In the genomic region with DNA sequence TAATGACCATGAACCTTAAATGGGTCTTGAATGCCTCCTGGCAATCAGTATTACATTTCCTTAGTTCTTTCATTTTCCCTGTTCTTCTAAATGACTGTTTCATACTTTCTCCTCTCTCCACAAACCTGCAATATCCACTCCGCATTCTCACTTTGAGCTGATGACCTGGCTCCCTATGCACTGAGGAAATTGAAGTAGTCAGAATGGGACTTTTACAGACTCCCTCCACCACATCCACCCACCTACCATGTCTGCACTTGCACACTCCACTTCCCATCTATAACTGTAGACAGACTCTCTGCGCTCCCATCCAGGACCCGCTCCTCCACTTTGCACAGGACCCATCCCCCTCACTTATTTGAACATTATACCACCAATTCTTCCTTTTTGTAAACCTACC, we compare ENCODE assay signal across 13 cellular contexts. TPM values are rescaled to one million over a fixed set of nuclear protein-coding genes. Genes with fewer than 3 reads are reported as not detected.
DNase-seq lines count a peak whose midpoint lies in the region; ATAC-seq and TF ChIP-seq lines count a peak whose summit lies in the region.
"Had no signal": no experiment of that assay in that cellular context is flagged by ENCODE, and none has a peak within 500 bp of the region (broad histone marks: within the 10 kb centered on the region; RNA-seq: fewer than 3 reads in every experiment).

No MANE protein-coding gene starts in this region.

- H3K27me3 Mint-ChIP-seq in activated CD4-positive, alpha-beta T cell treated with anti-CD3 and anti-CD28 coated beads, Interleukin-2, amount 10 ng/mL, durations not matched to agents 7 days and 5 days: no peaks in the 10 kb centered on the region
- no peaks in the 10 kb centered on the region for H3K27me3 Mint-ChIP-seq in natural killer cell treated with Interleukin-12 subunit alpha and Interleukin-12 subunit beta and Interleukin-15 and Interleukin-18, amount 100 ng/mL, for 72 hours
- H3K27me3 Mint-ChIP-seq in natural killer cell (ENCODE audit: low read depth in 2 of 2) (no peaks in the 10 kb centered on the region), immature natural killer cell (ENCODE audit: low read depth in 3 of 3) (peaks cover 2 to 13% (median 6%) of the 10 kb centered on the region in 3 donors)
- H3K27me3 Mint-ChIP-seq: CD8-positive, alpha-beta memory T cell had no signal

- H3K4me1 Mint-ChIP-seq in activated CD4-positive, alpha-beta T cell treated with anti-CD3 and anti-CD28 coated beads, Interleukin-2, amount 10 ng/mL, durations not matched to agents 7 days and 5 days: peaks cover 81% of the 10 kb centered on the region
- peaks cover 81 to 87% of the 10 kb centered on the region in 2 donors for H3K4me1 Mint-ChIP-seq in natural killer cell treated with Interleukin-12 subunit alpha and Interleukin-12 subunit beta and Interleukin-15 and Interleukin-18, amount 100 ng/mL, for 72 hours (ENCODE audit: low read depth in 2 of 2)
- H3K4me1 Mint-ChIP-seq in natural killer cell (peaks cover 85 to 86% of the 10 kb centered on the region in 2 donors), immature natural killer cell (peaks cover 70 to 92% of the 10 kb centered on the region in 2 donors)

- H3K9me3 Mint-ChIP-seq in activated CD4-positive, alpha-beta T cell treated with anti-CD3 and anti-CD28 coated beads, Interleukin-2, amount 10 ng/mL, durations not matched to agents 7 days and 5 days: peaks cover 32% of the 10 kb centered on the region
- peaks cover 12% of the 10 kb centered on the region for H3K9me3 Mint-ChIP-seq in natural killer cell treated with Interleukin-12 subunit alpha and Interleukin-12 subunit beta and Interleukin-15 and Interleukin-18, amount 100 ng/mL, for 72 hours
- H3K9me3 Mint-ChIP-seq in natural killer cell (no peaks in the 10 kb centered on the region), immature natural killer cell (no peaks in the 10 kb centered on the region)

- peak overlapping the region; percentile 54 for H3K27ac Mint-ChIP-seq in activated CD4-positive, alpha-beta T cell treated with anti-CD3 and anti-CD28 coated beads, Interleukin-2, amount 10 ng/mL, durations not matched to agents 7 days and 5 days
- peak overlapping the region; percentile 98 for H3K27ac Mint-ChIP-seq in natural killer cell treated with Interleukin-12 subunit alpha and Interleukin-12 subunit beta and Interleukin-15 and Interleukin-18, amount 100 ng/mL, for 72 hours
- H3K27ac Mint-ChIP-seq in natural killer cell: no peak overlapping the region
- H3K27ac Mint-ChIP-seq in immature natural killer cell: peak overlapping the region in 5 of 6 donors; percentile 24 to 93 (median 53)
- H3K27ac Mint-ChIP-seq: H9 had no signal

- CTCF ChIA-PET in activated CD4-positive, alpha-beta T cell treated with anti-CD3 and anti-CD28 coated beads, Interleukin-2, amount 10 ng/mL, durations not matched to agents 7 days and 5 days (lab: Charles Lee): interaction anchor here (1.2 to 1.5 kb wide), 3 partner anchors 13 to 29 kb away, joined by 3 to 6 read pairs (median 4); no protein-coding TSS in a partner anchor

- intact Hi-C loops in natural killer cell (cut with micrococcal nuclease): no loop called here

- ATAC-seq in natural killer cell treated with Interleukin-12 subunit alpha and Interleukin-12 subunit beta and Interleukin-15 and Interleukin-18, amount 100 ng/mL, for 72 hours: peak; percentile 55 to 57
- no peak for ATAC-seq in natural killer cell

- H3K4me3 Mint-ChIP-seq in activated CD4-positive, alpha-beta T cell treated with anti-CD3 and anti-CD28 coated beads, Interleukin-2, amount 10 ng/mL, durations not matched to agents 7 days and 5 days: no peak overlapping the region
- H3K4me3 Mint-ChIP-seq in natural killer cell treated with Interleukin-12 subunit alpha and Interleukin-12 subunit beta and Interleukin-15 and Interleukin-18, amount 100 ng/mL, for 72 hours: peak overlapping the region; percentile 49
- H3K4me3 Mint-ChIP-seq in natural killer cell: no peak overlapping the region
- no peak overlapping the region for H3K4me3 Mint-ChIP-seq in immature natural killer cell
- H3K4me3 Mint-ChIP-seq: CD8-positive, alpha-beta memory T cell; H9 had no signal

- POLR2A ChIA-PET in activated CD4-positive, alpha-beta T cell treated with anti-CD3 and anti-CD28 coated beads, Interleukin-2, amount 10 ng/mL, durations not matched to agents 7 days and 5 days (lab: Charles Lee): interaction anchor here (0.6 kb wide), 1 partner anchor 576 kb away, joined by 4 read pairs; no protein-coding TSS in a partner anchor

- H3K36me3 Mint-ChIP-seq in activated CD4-positive, alpha-beta T cell treated with anti-CD3 and anti-CD28 coated beads, Interleukin-2, amount 10 ng/mL, durations not matched to agents 7 days and 5 days (ENCODE audit: low read depth): peaks cover 54% of the 10 kb centered on the region
- H3K36me3 Mint-ChIP-seq in natural killer cell treated with Interleukin-12 subunit alpha and Interleukin-12 subunit beta and Interleukin-15 and Interleukin-18, amount 100 ng/mL, for 72 hours: peaks cover 11% of the 10 kb centered on the region
- no peaks in the 10 kb centered on the region for H3K36me3 Mint-ChIP-seq in natural killer cell
- no peaks in the 10 kb centered on the region for H3K36me3 Mint-ChIP-seq in immature natural killer cell

- no peak for DNase-seq in activated CD4-positive, alpha-beta T cell treated with anti-CD3 and anti-CD28 coated beads, Interleukin-2, amount 10 ng/mL, durations not matched to agents 7 days and 5 days
- no peak for DNase-seq in activated CD4-positive, alpha-beta T cell treated with anti-CD3 and anti-CD28 coated beads, Interleukin-2, amount 50 U/mL, for 4 hours
- no peak for DNase-seq in natural killer cell treated with Interleukin-12 subunit alpha and Interleukin-12 subunit beta and Interleukin-15 and Interleukin-18, amount 100 ng/mL, for 72 hours (ENCODE audit: low spot score)
- no peak for DNase-seq in natural killer cell
- no peak for DNase-seq in immature natural killer cell
- no peak for DNase-seq in HuH-7.5 (ENCODE audit: low spot score)
- no peak for DNase-seq in HUDEP-2 (lab: John Stamatoyannopoulos, UW; ENCODE audit: unreplicated experiment in 76 of 76)
- DNase-seq: BE2C; Caco-2; CD8-positive, alpha-beta memory T cell; GF-D8; GOT3; H9 had no signal

- TF ChIP-seq CTCF in natural killer cell (IDR thresholded peaks at IDR 0.05): no peak

RNA-seq across cellular contexts. Expression of a gene that starts 36.2 kb away (rescaled TPM):
- 100 to 1,000 TPM; 165 to 168 TPM for total RNA-seq in activated CD4-positive, alpha-beta T cell treated with anti-CD3 and anti-CD28 coated beads, Interleukin-2, amount 10 ng/mL, durations not matched to agents 7 days and 5 days
- total RNA-seq in natural killer cell treated with Interleukin-12 subunit alpha and Interleukin-12 subunit beta and Interleukin-15 and Interleukin-18, amount 100 ng/mL, for 72 hours: 1,000 to 10,000 TPM in 1 of 2 donors, 100 to 1,000 TPM in 1; 522 to 1,702 TPM
- total RNA-seq in natural killer cell: 100 to 1,000 TPM; 530 to 621 (median 590) TPM
- 1,000 to 10,000 TPM; 2,482 to 3,629 (median 2,746) TPM for polyA plus RNA-seq in immature natural killer cell
- total RNA-seq: Caco-2, H9 had no signal

RNA-seq across cellular contexts. Expression of a gene that starts 42.2 kb away (rescaled TPM):
- under 1 TPM in 1 of 2 experiments, not detected in 1; 0.27 TPM for total RNA-seq in activated CD4-positive, alpha-beta T cell treated with anti-CD3 and anti-CD28 coated beads, Interleukin-2, amount 10 ng/mL, durations not matched to agents 7 days and 5 days
- 1 to 10 TPM; 4.7 to 7.4 TPM for total RNA-seq in natural killer cell treated with Interleukin-12 subunit alpha and Interleukin-12 subunit beta and Interleukin-15 and Interleukin-18, amount 100 ng/mL, for 72 hours
- 10 to 100 TPM; 24.5 to 40.9 (median 30.3) TPM for total RNA-seq in natural killer cell
- 100 to 1,000 TPM; 175 to 260 (median 257) TPM for polyA plus RNA-seq in immature natural killer cell
- total RNA-seq: Caco-2, H9 had no signal

Comparison
In these comparisons a context has a peak if more than half of its experiments do, and no peak if none do; other contexts are left out.
1. H3K27ac Mint-ChIP-seq: peak in activated CD4-positive, alpha-beta T cell treated with anti-CD3 and anti-CD28 coated beads, Interleukin-2, amount 10 ng/mL, durations not matched to agents 7 days and 5 days (single experiment), natural killer cell treated with Interleukin-12 subunit alpha and Interleukin-12 subunit beta and Interleukin-15 and Interleukin-18, amount 100 ng/mL, for 72 hours (2 of 2) and immature natural killer cell (5 of 6); none in natural killer cell (0 of 2).
2. ATAC-seq: peak in natural killer cell treated with Interleukin-12 subunit alpha and Interleukin-12 subunit beta and Interleukin-15 and Interleukin-18, amount 100 ng/mL, for 72 hours (2 of 2); none in natural killer cell (0 of 3).
3. RNA of a gene that starts 42.2 kb away (total RNA-seq): 24.5 to 40.9 TPM in natural killer cell and 4.7 to 7.4 TPM in natural killer cell treated with Interleukin-12 subunit alpha and Interleukin-12 subunit beta and Interleukin-15 and Interleukin-18, amount 100 ng/mL, for 72 hours; 0.27 TPM in activated CD4-positive, alpha-beta T cell treated with anti-CD3 and anti-CD28 coated beads, Interleukin-2, amount 10 ng/mL, durations not matched to agents 7 days and 5 days; every median in the first group is over 4 times any median in the second.